ENCODE assay signal across 8 cellular contexts in the genomic region with DNA sequence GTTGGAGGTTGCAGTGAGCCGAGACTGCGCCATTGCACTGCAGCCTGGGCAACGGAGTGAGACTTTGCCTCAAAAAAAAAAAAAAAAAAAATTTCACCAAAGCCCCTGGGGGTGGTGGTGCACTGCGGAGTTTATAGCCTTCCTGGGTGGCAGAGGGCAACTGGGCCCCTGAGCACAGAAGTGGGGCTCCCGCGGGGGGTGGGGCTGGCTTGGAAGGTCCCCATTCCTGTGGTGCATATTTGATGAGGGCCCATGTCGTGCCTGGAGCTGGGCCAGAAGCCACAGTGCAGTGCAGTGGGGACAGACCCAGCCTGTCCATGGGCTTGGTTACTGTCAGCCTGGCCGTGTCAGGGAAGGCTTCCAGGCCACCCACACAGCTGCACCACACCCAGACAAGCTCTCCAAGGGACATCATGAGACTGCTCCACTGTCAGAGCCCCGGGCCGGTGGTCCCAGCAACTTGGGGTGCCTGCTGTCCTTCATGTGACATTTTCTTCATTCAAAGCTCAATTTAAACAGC.
DNase-seq lines count a peak whose midpoint lies in the region; ATAC-seq, FAIRE-seq and TF ChIP-seq lines count a peak whose summit lies in the region.
"Not testable (repeated sequence)": the region's sequence is repeated elsewhere in the genome, so short reads cannot be mapped to it uniquely, and the experiment has no call there.

No MANE protein-coding gene starts in this region.

- ATAC-seq in GM18511 (IDR thresholded peaks at IDR 0.05; ENCODE audit: unreplicated experiment) (peak; percentile 39), GM21786 (IDR thresholded peaks at IDR 0.05; ENCODE audit: unreplicated experiment) (peak; percentile 37), HG02885 (IDR thresholded peaks at IDR 0.05; ENCODE audit: poor library complexity, unreplicated experiment) (peak; percentile 30), Right ventricle myocardium superior (ENCODE audit: poor library complexity) (peak; percentile 52), right lobe of liver (peak; percentile 12 to 33 (median 23)), pancreas (peak; percentile 20 to 39 (median 27))

- not testable (repeated sequence) for H4K20me1 ChIP-seq in SU-DHL-6 (ENCODE audit: low read depth, low read length)

- H3K4me2 ChIP-seq in SU-DHL-6 (ENCODE audit: low read depth, low read length, poor library complexity, severe bottlenecking), result not testable (repeated sequence)

- H3K9me2 ChIP-seq in SU-DHL-6 (replicated peaks; ENCODE audit: insufficient read depth, low read length), result not testable (repeated sequence)

- not testable (repeated sequence) for H3K36me3 ChIP-seq in SU-DHL-6 (ENCODE audit: low read length); right lobe of liver; pancreas; transverse colon

- peak; percentile 56 for DNase-seq in Right ventricle myocardium superior
- DNase-seq in right lobe of liver, result peak in 2 of 3 donors; percentile 27 to 33
- DNase-seq in pancreas, result peak in 2 of 6 donors; percentile 51 to 56
- DNase-seq in transverse colon, result peak; percentile 11

- H2AFZ ChIP-seq in SU-DHL-6 (ENCODE audit: low read depth, low read length, severe bottlenecking), result not testable (repeated sequence)

- H3K27me3 ChIP-seq in SU-DHL-6 (ENCODE audit: low read length); right lobe of liver; pancreas; transverse colon: not testable (repeated sequence)

- peak overlapping the region; percentile 67 for H3K27ac ChIP-seq in SU-DHL-6 (ENCODE audit: low read depth, low read length)
- not testable (repeated sequence) for H3K27ac ChIP-seq in right lobe of liver, pancreas, transverse colon

- not testable (repeated sequence) for TF ChIP-seq POLR2A in right lobe of liver (IDR thresholded peaks at IDR 0.05); transverse colon (IDR thresholded peaks at IDR 0.05)

- in situ Hi-C loops in transverse colon (cut with MboI; ENCODE audit: low pct_ligation_motif_present in 1 of 4, low pct_unique_long_range_greater_than_20kb in 1 of 4, low sequenced_read_pairs in 3 of 4), result not testable (repeated sequence)

- not testable (repeated sequence) for FAIRE-seq in pancreas (lab: Jason Lieb, UNC)

- H3K4me3 ChIP-seq in SU-DHL-6 (ENCODE audit: insufficient read depth, low read length, poor library complexity, severe bottlenecking); right lobe of liver; pancreas; transverse colon: not testable (repeated sequence)

- not testable (repeated sequence) for TF ChIP-seq EP300 in transverse colon (IDR thresholded peaks at IDR 0.05; ENCODE audit: low read depth)

- H3K9me3 ChIP-seq in SU-DHL-6 (ENCODE audit: insufficient read depth, low read length); right lobe of liver; pancreas; transverse colon: not testable (repeated sequence)

- not testable (repeated sequence) for H3K9ac ChIP-seq in SU-DHL-6 (ENCODE audit: low read length)

- H3K79me2 ChIP-seq in SU-DHL-6 (ENCODE audit: insufficient read depth, low read length), result not testable (repeated sequence)

- not testable (repeated sequence) for H3K4me1 ChIP-seq in right lobe of liver, pancreas, transverse colon

- 66% methylated on average over 6 of the region's 10 CpGs for WGBS in right lobe of liver (ENCODE audit: insufficient coverage, low coverage, low lambda C conversion rate, missing lambda C conversion rate)
- WGBS in pancreas, 2 donors, result 38 to 58% methylated on average over 3 to 7 of the region's 10 CpGs
- WGBS in transverse colon (ENCODE audit: low coverage in 1 of 2), 2 donors, result 61% methylated on average over 7 of the region's 10 CpGs; no CpG with 5 or more reads in 1 of the 2 donors

- intact Hi-C loops in Right ventricle myocardium superior (cut with DNase I); right lobe of liver (cut with DNase I); pancreas (cut with DNase I); transverse colon (cut with DNase I; ENCODE audit: low total_unique reads): not testable (repeated sequence)

- TF ChIP-seq CTCF in SU-DHL-6 (IDR thresholded peaks at IDR 0.05; ENCODE audit: insufficient read depth, low read length, poor library complexity, severe bottlenecking); right lobe of liver (IDR thresholded peaks at IDR 0.05); pancreas (IDR thresholded peaks at IDR 0.05); transverse colon (IDR thresholded peaks at IDR 0.05): not testable (repeated sequence)

- not testable (repeated sequence) for H3F3A ChIP-seq in SU-DHL-6 (ENCODE audit: insufficient read depth)
